In the genomic region with DNA sequence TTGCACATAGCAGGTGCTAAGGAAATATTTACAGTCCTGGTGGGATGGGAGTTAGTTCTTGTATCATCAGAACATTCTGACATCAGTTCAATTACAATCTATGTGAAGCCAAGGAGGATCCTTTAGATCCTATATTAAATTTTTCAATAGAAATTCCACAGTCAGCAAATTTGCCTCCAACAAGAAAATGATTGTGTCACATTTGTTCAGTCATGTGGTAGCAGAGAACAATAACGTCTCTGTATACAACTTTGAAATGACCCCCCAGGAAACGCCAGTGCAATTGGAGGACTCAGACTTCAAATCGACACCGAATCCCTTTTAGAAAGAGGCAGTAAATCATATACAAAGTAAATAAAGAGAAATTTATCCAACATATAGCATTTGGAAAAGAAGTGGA, we compare ENCODE assay signal across 21 cellular contexts.
DNase-seq lines count a peak whose midpoint lies in the region; ATAC-seq, FAIRE-seq and TF ChIP-seq lines count a peak whose summit lies in the region.
"Had no signal": no experiment of that assay in that cellular context is flagged by ENCODE, and none has a peak within 500 bp of the region (broad histone marks: within the 10 kb centered on the region; RNA-seq: fewer than 3 reads in every experiment).

No MANE protein-coding gene starts in this region.

- TF ChIP-seq POLR2A in A549 (IDR thresholded peaks at IDR 0.05; ENCODE audit: low read length): no peak

- TF ChIP-seq CTCF in A549 (IDR thresholded peaks at IDR 0.05): no peak

- no peak for TF ChIP-seq RAD21 in A549 (conservative IDR thresholded peaks at IDR 0.05 in 1 of 2, IDR thresholded peaks at IDR 0.05 in 1 of 2)

- H3K4me2 ChIP-seq in A549: no peak overlapping the region

- DNase-seq in A549 (ENCODE audit: low read depth in 1 of 2, low spot score in 1 of 2) (no peak), RPMI7951 (ENCODE audit: low read depth) (peak; percentile 6), foreskin melanocyte (peak; percentile 89), pons (ENCODE audit: low spot score) (peak; percentile 49), HCEC 1CT (no peak), NK-92 (lab: John Stamatoyannopoulos, UW; ENCODE audit: unreplicated experiment) (no peak)
- DNase-seq: DMS79, H9, NCI-H1105 treated with DMSO at 0.1 percent for 48 hours, NCI-H2081, NCI-H2171, NCI-H345, NCI-H526, PC-3, RPMI8226, SHP77, T-helper 1 cell had no signal

- H3K9me3 ChIP-seq in A549: no peaks in the 10 kb centered on the region

- FAIRE-seq in A549 (lab: Jason Lieb, UNC): no peak

- H3K4me1 ChIP-seq in A549: no peaks in the 10 kb centered on the region

- POLR2A ChIA-PET in A549 (lab: Yijun Ruan, JAX): no interaction called here

- H3K4me3 ChIP-seq in A549: no peak overlapping the region
- H3K4me3 ChIP-seq: SK-N-MC had no signal

- H3K27ac ChIP-seq in A549: no peak overlapping the region
- H3K27ac ChIP-seq: C4-2B, HL-60, SK-N-MC had no signal

- CTCF ChIA-PET in A549 (lab: Yijun Ruan, JAX): no interaction called here

- ATAC-seq in A549: no peak
- ATAC-seq in GM19351 (IDR thresholded peaks at IDR 0.05; ENCODE audit: unreplicated experiment): no peak
- ATAC-seq: PC-3 had no signal

- no peak for TF ChIP-seq EP300 in A549 (IDR thresholded peaks at IDR 0.05)

- WGBS in A549 (ENCODE audit: missing lambda C conversion rate): 34% methylated on average over 4 of the region's 4 CpGs

TF ChIP-seq in A549, 52 proteins besides CTCF, POLR2A, EP300 and RAD21:
- peak; percentile 89 for TF ChIP-seq MAFK (IDR thresholded peaks at IDR 0.05; ENCODE audit: partially characterized antibody)
- TF ChIP-seq JUN (IDR thresholded peaks at IDR 0.05): no peak

Comparison
In these comparisons a context has a peak if more than half of its experiments do, and no peak if none do; other contexts are left out.
1. DNase-seq: peak in RPMI7951 (single experiment), foreskin melanocyte (single experiment) and pons (single experiment); none in A549 (0 of 2), HCEC 1CT (single experiment) and NK-92 (single experiment).